In genomic region chr1:211515090-211516023, GRCh38 we compare ENCODE assay signal across 1 cellular context.
TF ChIP-seq lines count a peak whose summit lies in the region.

No MANE protein-coding gene starts in this region.

TF ChIP-seq in K562, 482 proteins besides CTCF, POLR2A, EP300 and RAD21 (continued from another document and continues in another):
- TF ChIP-seq LARP7 (IDR thresholded peaks at IDR 0.05), result no peak
- peak; percentile 91; the same call in 1 of the 2 replicates for TF ChIP-seq E2F5 (CRISPR knock-in tag; IDR thresholded peaks at IDR 0.05)
- no peak for TF ChIP-seq MAFF (IDR thresholded peaks at IDR 0.05; ENCODE audit: low read length)
- no peak for TF ChIP-seq KHSRP (IDR thresholded peaks at IDR 0.05)
- no peak for TF ChIP-seq RAD51 (IDR thresholded peaks at IDR 0.05; ENCODE audit: borderline replicate concordance, low read depth)
- TF ChIP-seq BRD9 (IDR thresholded peaks at IDR 0.05; ENCODE audit: low read depth, partially characterized antibody), result no peak
- no peak for TF ChIP-seq PPARD (CRISPR knock-in tag; IDR thresholded peaks at IDR 0.05)
- 0 out of 2 replicates have a peak, but pooled peaks have one; percentile 41 for TF ChIP-seq ZNF830 (CRISPR knock-in tag; IDR thresholded peaks at IDR 0.05)
- no peak for TF ChIP-seq ZNF77 (CRISPR knock-in tag; IDR thresholded peaks at IDR 0.05)
- no peak for TF ChIP-seq FOS (IDR thresholded peaks at IDR 0.05; ENCODE audit: extremely low read depth, insufficient read length)
- TF ChIP-seq ZNF780A (CRISPR knock-in tag; IDR thresholded peaks at IDR 0.05), result no peak
- no peak for TF ChIP-seq PHTF2 (CRISPR knock-in tag; IDR thresholded peaks at IDR 0.05)
- TF ChIP-seq SP1 (CRISPR knock-in tag; IDR thresholded peaks at IDR 0.05), result no peak
- TF ChIP-seq ZNF589 (CRISPR knock-in tag; IDR thresholded peaks at IDR 0.05; ENCODE audit: low read depth), result 0 out of 2 replicates have a peak, but pooled peaks have one; percentile 55
- peak; percentile 71 for TF ChIP-seq TAF7 (tag; IDR thresholded peaks at IDR 0.05)
- no peak for TF ChIP-seq ZMIZ1 (IDR thresholded peaks at IDR 0.05; ENCODE audit: low read depth in 2 of 2, low read length in 2 of 2)
- TF ChIP-seq ELK3 (CRISPR knock-in tag; IDR thresholded peaks at IDR 0.05), result no peak
- peak; percentile 80 for TF ChIP-seq POLR2G (IDR thresholded peaks at IDR 0.05; ENCODE audit: low read depth, low read length)
- no peak for TF ChIP-seq NFXL1 (CRISPR knock-in tag; IDR thresholded peaks at IDR 0.05)
- TF ChIP-seq CHD7 (IDR thresholded peaks at IDR 0.05; ENCODE audit: low read depth, low read length), result no peak
- peak; percentile 84 for TF ChIP-seq CCNT2 (IDR thresholded peaks at IDR 0.05; ENCODE audit: borderline replicate concordance, extremely low read depth, insufficient read length, low read depth, low read length)
- TF ChIP-seq MLX (CRISPR knock-in tag; conservative IDR thresholded peaks at IDR 0.05), result peak in 1 of 2 experiments; percentile 79; a peak in 1 of 4 replicates
- TF ChIP-seq ZNF280B (CRISPR knock-in tag; IDR thresholded peaks at IDR 0.05), result no peak
- TF ChIP-seq MLLT1 (IDR thresholded peaks at IDR 0.05), result no peak
- TF ChIP-seq PTBP1 (IDR thresholded peaks at IDR 0.05; ENCODE audit: low read depth, low read length), result 0 out of 2 replicates have a peak, but pooled peaks have one; percentile 42
- no peak; the same call in 1 of the 2 replicates for TF ChIP-seq TRIM28 (IDR thresholded peaks at IDR 0.05)
- 0 out of 2 replicates have a peak, but pooled peaks have one; percentile 11 for TF ChIP-seq GTF2F1 (IDR thresholded peaks at IDR 0.05; ENCODE audit: low read depth, low read length)
- no peak for TF ChIP-seq GATA2 (CRISPR knock-in tag; IDR thresholded peaks at IDR 0.05)
- TF ChIP-seq NRF1 (conservative IDR thresholded peaks at IDR 0.05 in 1 of 2, IDR thresholded peaks at IDR 0.05 in 1 of 2), result peak; percentile 94 to 95
- TF ChIP-seq GTF2A2 (tag; IDR thresholded peaks at IDR 0.05), result no peak
- TF ChIP-seq CREB1 (IDR thresholded peaks at IDR 0.05), result no peak; the same call in 1 of the 2 replicates
- TF ChIP-seq CREB1 (CRISPR knock-in tag; IDR thresholded peaks at IDR 0.05), result 0 out of 2 replicates have a peak, but pooled peaks have one; percentile 69
- TF ChIP-seq FOXP1 (CRISPR knock-in tag; IDR thresholded peaks at IDR 0.05), result peak; percentile 99
- no peak for TF ChIP-seq BRF1 (IDR thresholded peaks at IDR 0.05; ENCODE audit: borderline replicate concordance, extremely low read depth, insufficient read length)
- 0 out of 2 replicates have a peak, but pooled peaks have one; percentile 33 for TF ChIP-seq SUPT5H (IDR thresholded peaks at IDR 0.05)
- TF ChIP-seq HMGXB4 (CRISPR knock-in tag; IDR thresholded peaks at IDR 0.05), result peak; percentile 96
- TF ChIP-seq DIDO1 (tag; IDR thresholded peaks at IDR 0.05; ENCODE audit: low read depth), result no peak
- peak; percentile 57; the same call in 1 of the 2 replicates for TF ChIP-seq ETV5 (CRISPR knock-in tag; IDR thresholded peaks at IDR 0.05; ENCODE audit: low read depth)
- no peak for TF ChIP-seq TAF1 (IDR thresholded peaks at IDR 0.05; ENCODE audit: control insufficient read depth, extremely low read depth, insufficient read depth, low read length, severe bottlenecking)
